In the genomic region with DNA sequence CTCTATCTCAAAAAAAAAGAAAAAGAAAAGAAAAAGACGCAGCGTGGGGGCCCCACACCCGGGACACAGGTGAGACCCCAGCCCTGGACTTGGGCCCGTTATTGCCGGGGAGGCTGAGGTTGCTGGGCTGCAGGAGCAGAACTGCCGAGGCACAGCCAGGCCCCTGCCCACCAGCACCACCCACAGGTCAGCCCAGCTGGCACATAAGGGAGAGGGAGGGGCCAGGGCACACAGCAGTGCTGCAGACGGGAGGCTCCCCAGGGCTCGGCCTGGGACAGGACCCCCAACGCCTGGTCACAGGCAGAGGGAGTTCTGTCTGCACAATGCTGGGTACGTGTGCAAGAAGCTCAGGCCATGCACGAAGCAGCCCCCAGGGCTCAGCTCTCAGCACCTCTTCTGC, we compare ENCODE assay signal across 14 cellular contexts. TPM values are rescaled to one million over a fixed set of nuclear protein-coding genes. Genes with fewer than 3 reads are reported as not detected.
DNase-seq lines count a peak whose midpoint lies in the region; ATAC-seq and TF ChIP-seq lines count a peak whose summit lies in the region.
"Had no signal": no experiment of that assay in that cellular context is flagged by ENCODE, and none has a peak within 500 bp of the region (broad histone marks: within the 10 kb centered on the region; RNA-seq: fewer than 3 reads in every experiment).

No MANE protein-coding gene starts in this region.

- no peak overlapping the region for H3K4me3 ChIP-seq in GM23338
- H3K4me3 ChIP-seq: esophagus squamous epithelium, SJCRH30, tibial nerve had no signal

- peaks cover 14% of the 10 kb centered on the region for H3K27me3 Mint-ChIP-seq in GM23338 (ENCODE audit: insufficient read depth, low read depth, poor library complexity)
- H3K27me3 Mint-ChIP-seq: memory B cell had no signal

- no peaks in the 10 kb centered on the region; the same call in 1 of the 3 replicates for H3K9me3 Mint-ChIP-seq in GM23338
- H3K9me3 Mint-ChIP-seq: memory B cell had no signal

- H3K27me3 ChIP-seq in GM23338 (ENCODE audit: insufficient read depth) = no peaks in the 10 kb centered on the region
- H3K27me3 ChIP-seq: esophagus squamous epithelium, SJCRH30, tibial nerve had no signal

- peak in 1 of 2 experiments; percentile 38; a peak in 2 of 4 replicates for TF ChIP-seq CTCF in GM23338 (conservative IDR thresholded peaks at IDR 0.05; ENCODE audit: low read depth in 2 of 2)

- H3F3A ChIP-seq in GM23338 (replicated peaks; ENCODE audit: low read depth) = no peaks in the 10 kb centered on the region

- H3K79me2 ChIP-seq in GM23338 (replicated peaks; ENCODE audit: insufficient read depth) = no peaks in the 10 kb centered on the region
- H3K79me2 ChIP-seq: parathyroid adenoma had no signal

- no peaks in the 10 kb centered on the region; the same call in 1 of the 2 replicates for H3K4me1 ChIP-seq in GM23338 (ENCODE audit: insufficient read depth)
- H3K4me1 ChIP-seq: esophagus squamous epithelium, parathyroid adenoma, tibial nerve had no signal

- no peak overlapping the region for H2AFZ ChIP-seq in GM23338
- H2AFZ ChIP-seq: parathyroid adenoma had no signal

- H3K4me2 ChIP-seq in GM23338 = no peak overlapping the region

- H3K27ac ChIP-seq in GM23338 (ENCODE audit: low read depth) = no peak overlapping the region
- H3K27ac ChIP-seq: esophagus squamous epithelium, parathyroid adenoma, tibial nerve had no signal

- peaks cover 9% of the 10 kb centered on the region for H3K4me1 Mint-ChIP-seq in GM23338

- no peak overlapping the region for H3K4me3 Mint-ChIP-seq in GM23338
- H3K4me3 Mint-ChIP-seq: memory B cell had no signal

- peaks cover 5% of the 10 kb centered on the region for H3K36me3 Mint-ChIP-seq in GM23338 (ENCODE audit: low read depth)

- H3K27ac Mint-ChIP-seq in GM23338 = no peak overlapping the region
- H3K27ac Mint-ChIP-seq: memory B cell had no signal

- no peaks in the 10 kb centered on the region for H3K9me2 ChIP-seq in GM23338 (ENCODE audit: insufficient read depth)

- ATAC-seq in GM23338 (peak; percentile 34), SK-N-SH treated with all-trans-retinoic acid at 6 μM for 48 hours (peak; percentile 44), left lobe of liver (peak; percentile 13), HG02642 (IDR thresholded peaks at IDR 0.05; ENCODE audit: poor library complexity, unreplicated experiment) (no peak)

- DNase-seq in GM23338 (ENCODE audit: low spot score) (peak; percentile 34), left lobe of liver (ENCODE audit: low spot score) (no peak), HuH-7 (ENCODE audit: low spot score) (no peak), hepatic stellate cell (ENCODE audit: low spot score) (no peak)
- DNase-seq: activated naive CD4-positive, alpha-beta T cell treated with anti-CD3 and anti-CD28 coated beads, Interleukin-2, amount 50 U/mL, for 16 hours; esophagus squamous epithelium; NCI-H1436 treated with DMSO at 0.1 percent for 48 hours; NCI-H774; SJCRH30 had no signal

- H4K20me1 ChIP-seq in GM23338 (replicated peaks; ENCODE audit: insufficient read depth) = 0 out of 2 replicates have a peak, but pooled peaks cover 3% of the 10 kb centered on the region

- no peaks in the 10 kb centered on the region for H3K36me3 ChIP-seq in GM23338 (ENCODE audit: insufficient read depth)
- H3K36me3 ChIP-seq: SJCRH30 had no signal

TF ChIP-seq in GM23338, 12 proteins besides CTCF, POLR2A, EP300 and RAD21:
- no peak for TF ChIP-seq NANOG (IDR thresholded peaks at IDR 0.05; ENCODE audit: borderline replicate concordance)
- no peak for TF ChIP-seq CREB1 (CRISPR knock-in tag; IDR thresholded peaks at IDR 0.05; ENCODE audit: low read depth)
- TF ChIP-seq ZNF331 (CRISPR knock-in tag; IDR thresholded peaks at IDR 0.05; ENCODE audit: low read depth) = no peak
- TF ChIP-seq, protein P1, sequence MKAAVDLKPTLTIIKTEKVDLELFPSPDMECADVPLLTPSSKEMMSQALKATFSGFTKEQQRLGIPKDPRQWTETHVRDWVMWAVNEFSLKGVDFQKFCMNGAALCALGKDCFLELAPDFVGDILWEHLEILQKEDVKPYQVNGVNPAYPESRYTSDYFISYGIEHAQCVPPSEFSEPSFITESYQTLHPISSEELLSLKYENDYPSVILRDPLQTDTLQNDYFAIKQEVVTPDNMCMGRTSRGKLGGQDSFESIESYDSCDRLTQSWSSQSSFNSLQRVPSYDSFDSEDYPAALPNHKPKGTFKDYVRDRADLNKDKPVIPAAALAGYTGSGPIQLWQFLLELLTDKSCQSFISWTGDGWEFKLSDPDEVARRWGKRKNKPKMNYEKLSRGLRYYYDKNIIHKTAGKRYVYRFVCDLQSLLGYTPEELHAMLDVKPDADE (IDR thresholded peaks at IDR 0.05) = no peak
- no peak for TF ChIP-seq POLR2AphosphoS5 (IDR thresholded peaks at IDR 0.05; ENCODE audit: low read depth)
TF ChIP-seq in GM23338: peak in this region for 0.

TF ChIP-seq in SK-N-SH treated with all-trans-retinoic acid at 6 μM for 48 hours, 23 proteins besides CTCF, POLR2A, EP300 and RAD21 (continues in another document):
- no peak for TF ChIP-seq PATZ1 (CRISPR knock-in tag; IDR thresholded peaks at IDR 0.05; ENCODE audit: borderline replicate concordance)
- TF ChIP-seq ZC3H10 (CRISPR knock-in tag; IDR thresholded peaks at IDR 0.05) = no peak
- TF ChIP-seq TCF4 (CRISPR knock-in tag; IDR thresholded peaks at IDR 0.05; ENCODE audit: borderline replicate concordance) = no peak
- TF ChIP-seq TSHZ2 (CRISPR knock-in tag; IDR thresholded peaks at IDR 0.05) = no peak
- TF ChIP-seq OSR1 (CRISPR knock-in tag; IDR thresholded peaks at IDR 0.05) = no peak
- TF ChIP-seq ESRRG (CRISPR knock-in tag; IDR thresholded peaks at IDR 0.05) = no peak
- TF ChIP-seq ZNF70 (CRISPR knock-in tag; IDR thresholded peaks at IDR 0.05) = no peak
- TF ChIP-seq ARNTL (CRISPR knock-in tag; IDR thresholded peaks at IDR 0.05; ENCODE audit: borderline replicate concordance, low read depth) = no peak
- no peak for TF ChIP-seq ZFP3 (CRISPR knock-in tag; IDR thresholded peaks at IDR 0.05)
- TF ChIP-seq BACH2 (CRISPR knock-in tag; IDR thresholded peaks at IDR 0.05; ENCODE audit: borderline replicate concordance) = no peak
- no peak for TF ChIP-seq RARB (CRISPR knock-in tag; IDR thresholded peaks at IDR 0.05)
- no peak for TF ChIP-seq CSDC2 (CRISPR knock-in tag; IDR thresholded peaks at IDR 0.05)
- TF ChIP-seq GLIS3 (CRISPR knock-in tag; IDR thresholded peaks at IDR 0.05) = no peak

RNA-seq across cellular contexts. Expression of gene CHID1, which starts 18.5 kb away (rescaled TPM):
- 51.2 and 67.3 TPM in 2 replicates for total RNA-seq in GM23338 (2014; rRNA removed; shearing (Covaris generic))
- polyA plus RNA-seq in GM23338 (2016; fragmentation: Nextera tagmentation; extraction: Ambion mirVana) = 54.1 and 55.4 TPM in 2 replicates
- total RNA-seq in left lobe of liver = 146 TPM

RNA-seq across cellular contexts. Expression of gene AP2A2, which starts 33.6 kb away (rescaled TPM):
- 36.4 and 47.5 TPM in 2 replicates for total RNA-seq in GM23338 (2014; rRNA removed; shearing (Covaris generic))
- polyA plus RNA-seq in GM23338 (2016; fragmentation: Nextera tagmentation; extraction: Ambion mirVana) = 23.7 and 28.4 TPM in 2 replicates
- 53.7 TPM for total RNA-seq in left lobe of liver

RNA-seq across cellular contexts. Expression of gene TSPAN4, which starts 49.5 kb away (rescaled TPM):
- total RNA-seq in GM23338 (2014; rRNA removed; shearing (Covaris generic)) = 145 and 150 TPM in 2 replicates
- polyA plus RNA-seq in GM23338 (2016; fragmentation: Nextera tagmentation; extraction: Ambion mirVana) = 76.8 and 88.4 TPM in 2 replicates
- 17.1 TPM for total RNA-seq in left lobe of liver

RNA-seq across cellular contexts. Expression of gene POLR2L, which starts 49.8 kb away (rescaled TPM):
- total RNA-seq in GM23338 (2014; rRNA removed; shearing (Covaris generic)) = 32.2 and 34.0 TPM in 2 replicates
- 369 TPM in 2 replicates for polyA plus RNA-seq in GM23338 (2016; fragmentation: Nextera tagmentation; extraction: Ambion mirVana)
- total RNA-seq in left lobe of liver = 81.5 TPM

RNA-seq across cellular contexts. Expression of gene CD151, which starts 59.4 kb away (rescaled TPM):
- 109 and 119 TPM in 2 replicates for total RNA-seq in GM23338 (2014; rRNA removed; shearing (Covaris generic))
- 62.9 and 64.4 TPM in 2 replicates for polyA plus RNA-seq in GM23338 (2016; fragmentation: Nextera tagmentation; extraction: Ambion mirVana)
- total RNA-seq in left lobe of liver = 120 TPM
